Comparison of ENCODE assay signal across 8 cellular contexts in genomic region chr17:45487704-45488103, GRCh38. TPM values are rescaled to one million over a fixed set of nuclear protein-coding genes. Genes with fewer than 3 reads are reported as not detected.
DNase-seq lines count a peak whose midpoint lies in the region; TF ChIP-seq lines count a peak whose summit lies in the region.
"Not testable (repeated sequence)": the region's sequence is repeated elsewhere in the genome, so short reads cannot be mapped to it uniquely, and the experiment has no call there.

No MANE protein-coding gene starts in this region.

- intact Hi-C loops in Calu3 (cut with micrococcal nuclease; ENCODE audit: unreplicated experiment): not testable (repeated sequence)

- H3K27ac Mint-ChIP-seq in Calu3 (ENCODE audit: unreplicated experiment): peak overlapping the region; percentile 35
- H3K27ac Mint-ChIP-seq in activated naive CD8-positive, alpha-beta T cell: peak overlapping the region; percentile 58

- not testable (repeated sequence) for H3K4me3 ChIP-seq in tibial nerve

- peaks cover 37% of the 10 kb centered on the region for H3K36me3 Mint-ChIP-seq in Calu3 (ENCODE audit: insufficient read depth, unreplicated experiment)
- H3K36me3 Mint-ChIP-seq in activated naive CD8-positive, alpha-beta T cell: not testable (repeated sequence)

- peaks cover 56% of the 10 kb centered on the region for H3K4me1 Mint-ChIP-seq in Calu3 (ENCODE audit: low read depth, unreplicated experiment)
- peaks cover 35% of the 10 kb centered on the region for H3K4me1 Mint-ChIP-seq in activated naive CD8-positive, alpha-beta T cell (ENCODE audit: low read depth)

- not testable (repeated sequence) for H3K9me3 ChIP-seq in tibial nerve

- peaks cover 0 to 37% (median 8%) of the 10 kb centered on the region in 4 donors for H3K4me1 ChIP-seq in tibial nerve

- CTCF ChIA-PET in Calu3 (lab: Charles Lee); RWPE1 (lab: Yijun Ruan, JAX): not testable (repeated sequence)

- H3K27ac ChIP-seq in RWPE1 (peak overlapping the region; percentile 74; the same call in 1 of the 2 replicates), epithelial cell of prostate (peak overlapping the region; percentile 89), tibial nerve (peak overlapping the region; percentile 21 to 92 (median 76))

- peak overlapping the region; percentile 49 for H3K4me3 Mint-ChIP-seq in Calu3 (ENCODE audit: low read depth, unreplicated experiment)
- H3K4me3 Mint-ChIP-seq in activated naive CD8-positive, alpha-beta T cell: peak overlapping the region; percentile 35

- not testable (repeated sequence) for BruUV-seq in Calu3 (replicated peaks; lab: Mats Ljungman, UMichigan)

- not testable (repeated sequence) for H3K9me3 Mint-ChIP-seq in Calu3 (ENCODE audit: low read depth, unreplicated experiment); activated naive CD8-positive, alpha-beta T cell (ENCODE audit: low read depth)

- DNase-seq in Calu3: peak; percentile 82
- DNase-seq in LHCN-M2 (ENCODE audit: low read depth): peak; percentile 89
- DNase-seq in RWPE1 (ENCODE audit: low spot score): peak; percentile 57
- peak; percentile 64 for DNase-seq in epithelial cell of prostate (ENCODE audit: low read depth, low spot score)
- peak; percentile 79 for DNase-seq in inferior parietal cortex (ENCODE audit: extremely low spot score)
- DNase-seq in occipital lobe (lab: John Stamatoyannopoulos, UW): peak; percentile 77
- DNase-seq in tibial nerve (ENCODE audit: low spot score in 2 of 2): peak; percentile 74 to 86

- POLR2A ChIA-PET in RWPE1 (lab: Yijun Ruan, JAX; ENCODE audit: low non-redundant PET): not testable (repeated sequence)

- not testable (repeated sequence) for H3K27me3 Mint-ChIP-seq in Calu3 (ENCODE audit: unreplicated experiment); activated naive CD8-positive, alpha-beta T cell

- not testable (repeated sequence) for TF ChIP-seq POLR2A in tibial nerve (IDR thresholded peaks at IDR 0.05)

- not testable (repeated sequence) for TF ChIP-seq CTCF in Calu3 (IDR thresholded peaks at IDR 0.05; ENCODE audit: unreplicated experiment); RWPE1 (conservative IDR thresholded peaks at IDR 0.05; ENCODE audit: low read depth); tibial nerve (IDR thresholded peaks at IDR 0.05)

- WGBS in tibial nerve, 2 donors: 16 to 17% methylated on average over 2 of the region's 2 CpGs

- peak in 1 of 2 donors; percentile 85 for TF ChIP-seq EP300 in tibial nerve (IDR thresholded peaks at IDR 0.05)

- H3K36me3 ChIP-seq in tibial nerve: not testable (repeated sequence)

- H3K27me3 ChIP-seq in tibial nerve: not testable (repeated sequence)

RNA-seq across cellular contexts. Expression of gene PLEKHM1, which starts 2.8 kb away (rescaled TPM):
- total RNA-seq in Calu3 (2022): 82.4 and 107 TPM in 2 replicates
- total RNA-seq in LHCN-M2 (2014; rRNA removed): 27.2 and 30.0 TPM in 2 replicates
- polyA plus RNA-seq in LHCN-M2 (2012): 20.2 TPM
- total RNA-seq in occipital lobe: 18.7 TPM
- total RNA-seq in tibial nerve: 10 to 100 TPM; 36.7 to 75.7 (median 67.3) TPM

RNA-seq across cellular contexts. Expression of gene ARHGAP27, which starts 55.0 kb away (rescaled TPM):
- total RNA-seq in Calu3 (2022) (104 and 125 TPM in 2 replicates), LHCN-M2 (2014; rRNA removed) (0.83 and 3.0 TPM in 2 replicates), occipital lobe (2.0 TPM), tibial nerve (10 to 100 TPM; 18.4 to 36.3 (median 22.5) TPM)
- 1.9 TPM for polyA plus RNA-seq in LHCN-M2 (2012)
